Comparison of ENCODE assay signal across 8 cellular contexts in genomic region chr13:51814825-51815650, GRCh38. TPM values are rescaled to one million over a fixed set of nuclear protein-coding genes. Genes with fewer than 3 reads are reported as not detected.
DNase-seq lines count a peak whose midpoint lies in the region; ATAC-seq and TF ChIP-seq lines count a peak whose summit lies in the region.

No MANE protein-coding gene starts in this region.

- CTCF ChIA-PET in IMR-90 (lab: Yijun Ruan, JAX) (interaction anchor here (0.7 to 1.6 kb wide), 8 partner anchors 10 to 636 kb away, joined by 3 to 6 read pairs (median 3); no protein-coding TSS in a partner anchor), RWPE1 (lab: Yijun Ruan, JAX) (interaction anchor here (0.6 to 1.6 kb wide), 9 partner anchors 10 to 1830 kb away, joined by 3 to 8 read pairs (median 3); no protein-coding TSS in a partner anchor)

- BruUV-seq in IMR-90 (replicated peaks; lab: Mats Ljungman, UMichigan) = no TSS peak

- H3K9me3 ChIP-seq in IMR-90 (ENCODE audit: control insufficient read depth, insufficient read depth, low read length) (no peaks in the 10 kb centered on the region), prostate gland (no peaks in the 10 kb centered on the region)

- no peaks in the 10 kb centered on the region for H4K20me1 ChIP-seq in IMR-90 (ENCODE audit: insufficient read depth, low read length)

- no peak overlapping the region for H3K23ac ChIP-seq in IMR-90 (ENCODE audit: low read depth, low read length)

- H4K91ac ChIP-seq in IMR-90 (ENCODE audit: insufficient read depth, low read depth, low read length) = no peak overlapping the region

- no peak overlapping the region for H3K18ac ChIP-seq in IMR-90 (ENCODE audit: low read depth, low read length)

- peaks cover 4% of the 10 kb centered on the region; the same call in 1 of the 2 replicates for H3K9me1 ChIP-seq in IMR-90 (ENCODE audit: insufficient read depth, low read length)

- TF ChIP-seq CTCF in GM06990 (IDR thresholded peaks at IDR 0.05; ENCODE audit: insufficient read depth, low read length, poor library complexity, severe bottlenecking) = peak; percentile 86
- TF ChIP-seq CTCF in IMR-90 (conservative IDR thresholded peaks at IDR 0.05; ENCODE audit: low read depth, low read length) = peak; percentile 79
- TF ChIP-seq CTCF in RWPE1 (conservative IDR thresholded peaks at IDR 0.05; ENCODE audit: low read depth) = peak; percentile 82
- TF ChIP-seq CTCF in prostate gland (IDR thresholded peaks at IDR 0.05) = peak; percentile 44 to 82 (median 75)

- dilution Hi-C loops in IMR-90 (cut with HindIII; ENCODE audit: low sequenced_read_pairs, unreplicated experiment) = no loop called here

- H3K27ac ChIP-seq in IMR-90 (ENCODE audit: insufficient read depth, low read length) (no peak overlapping the region), RWPE1 (no peak overlapping the region), prostate gland (no peak overlapping the region)

- no peaks in the 10 kb centered on the region for H3K36me3 ChIP-seq in GM06990 (ENCODE audit: control insufficient read depth, insufficient read depth, low read length)
- H3K36me3 ChIP-seq in IMR-90 (ENCODE audit: control insufficient read depth, insufficient read depth, low read length) = no peaks in the 10 kb centered on the region
- no peaks in the 10 kb centered on the region for H3K36me3 ChIP-seq in prostate gland

- peak; percentile 58 for DNase-seq in GM06990 (ENCODE audit: extremely low read depth, insufficient read length)
- DNase-seq in IMR-90 = peak; percentile 50
- peak; percentile 73 for DNase-seq in RWPE1 (ENCODE audit: low spot score)
- peak; percentile 77 for DNase-seq in activated naive CD4-positive, alpha-beta T cell treated with Interleukin-2 at 50 U/mL for 16 hours
- peak in 36 of 42 donors; percentile 9 to 86 (median 62) for DNase-seq in head of caudate nucleus
- peak; percentile 55 for DNase-seq in prostate gland (ENCODE audit: low spot score)
- no peak for DNase-seq in T1000 (lab: John Stamatoyannopoulos, UW)

- H3K4me3 ChIP-seq in GM06990 (replicated peaks; ENCODE audit: low read depth, low read length) (no peak overlapping the region; the same call in 1 of the 2 replicates), IMR-90 (ENCODE audit: insufficient read depth, low read depth, low read length) (peak overlapping the region; percentile 30), prostate gland (no peak overlapping the region)

- POLR2A ChIA-PET in IMR-90 (lab: Charles Lee; ENCODE audit: unreplicated experiment) = no interaction called here
- POLR2A ChIA-PET in RWPE1 (lab: Yijun Ruan, JAX; ENCODE audit: low non-redundant PET) = no interaction called here

- H3K79me1 ChIP-seq in IMR-90 (ENCODE audit: low read depth in 1 of 2, low read length in 2 of 2) = no peaks in the 10 kb centered on the region

- H2AFZ ChIP-seq in IMR-90 (replicated peaks; ENCODE audit: low read length, poor library complexity) = peak overlapping the region; percentile 87

- TF ChIP-seq POLR2A in IMR-90 (IDR thresholded peaks at IDR 0.05; ENCODE audit: low read depth, low read length) = no peak
- no peak for TF ChIP-seq POLR2A in prostate gland (IDR thresholded peaks at IDR 0.05)

- 0 out of 2 replicates have a peak overlapping the region, but pooled peaks have one; percentile 34 for H3K14ac ChIP-seq in IMR-90 (replicated peaks; ENCODE audit: low read depth, low read length)

- no peak overlapping the region for H2BK120ac ChIP-seq in IMR-90 (ENCODE audit: low read depth, low read length)

- H3K4me1 ChIP-seq in IMR-90 (ENCODE audit: control insufficient read depth, insufficient read depth, low read length) = no peaks in the 10 kb centered on the region
- no peaks in the 10 kb centered on the region for H3K4me1 ChIP-seq in prostate gland (replicated peaks)

- ATAC-seq in GM21717 (IDR thresholded peaks at IDR 0.05; ENCODE audit: unreplicated experiment) (peak; percentile 71), IMR-90 (ENCODE audit: low read depth) (peak; percentile 86)

- peak overlapping the region; percentile 58; the same call in 1 of the 2 replicates for H3K9ac ChIP-seq in IMR-90 (ENCODE audit: low read depth, low read length)

- 0% methylated on average over 1 of the region's 13 CpGs; no CpG with 5 or more reads in 1 of the 2 experiments for WGBS in IMR-90 (ENCODE audit: extremely low coverage in 2 of 2, insufficient read length in 1 of 2), 2 experiments
- 22% methylated on average over 13 of the region's 13 CpGs for WGBS in prostate gland

- no peak overlapping the region for H2BK20ac ChIP-seq in IMR-90 (ENCODE audit: low read depth, low read length)

- no peak overlapping the region for H2BK15ac ChIP-seq in IMR-90 (ENCODE audit: low read depth, low read length)

- intact Hi-C loops in IMR-90 (cut with micrococcal nuclease) (loop anchor here (1.0 to 10.0 kb wide), 3 partner anchors 200 to 386 kb away; partner anchors contain the start of genes ALG11 and ATP7B), head of caudate nucleus (cut with DNase I) (loop anchor here (10.0 kb wide), 1 partner anchor 320 kb away; no protein-coding TSS in a partner anchor), prostate gland (cut with DNase I) (loop anchor here (10.0 kb wide), 2 partner anchors 200 to 310 kb away; partner anchors contain the start of genes ALG11, ATP7B and NEK5)

- no peak overlapping the region for H2AK5ac ChIP-seq in IMR-90 (ENCODE audit: low read depth, low read length)

- H2BK5ac ChIP-seq in IMR-90 (ENCODE audit: low read depth, low read length, poor library complexity, severe bottlenecking) = no peak overlapping the region

- no peak overlapping the region for H4K5ac ChIP-seq in IMR-90 (ENCODE audit: low read depth, low read length)

- H3K4me2 ChIP-seq in IMR-90 (ENCODE audit: low read depth, low read length) = peak overlapping the region; percentile 65

- H3K56ac ChIP-seq in IMR-90 (ENCODE audit: extremely low read depth, insufficient read depth, low read length) = no peak overlapping the region

- no peaks in the 10 kb centered on the region for H3K27me3 ChIP-seq in GM06990 (replicated peaks; ENCODE audit: control insufficient read depth, insufficient read depth, low read length)
- H3K27me3 ChIP-seq in IMR-90 (ENCODE audit: control insufficient read depth, insufficient read depth, low read length) = peaks cover 40% of the 10 kb centered on the region
- H3K27me3 ChIP-seq in prostate gland (replicated peaks; ENCODE audit: insufficient read depth) = no peaks in the 10 kb centered on the region

- H3K4ac ChIP-seq in IMR-90 (ENCODE audit: low read depth, low read length) = 0 out of 2 replicates have a peak overlapping the region, but pooled peaks have one; percentile 3

- peak overlapping the region; percentile 11 for H2AK9ac ChIP-seq in IMR-90 (replicated peaks; ENCODE audit: low read depth, low read length, poor library complexity)

- H4K8ac ChIP-seq in IMR-90 (ENCODE audit: low read depth in 2 of 2, low read length in 2 of 2) = 0 out of 4 replicates have a peak overlapping the region, but pooled peaks of 1 of the 2 experiments have one; percentile 64

- in situ Hi-C loops in IMR-90 (cut with MboI; ENCODE audit: low sequenced_read_pairs) = loop anchor here (10.0 kb wide), 1 partner anchor 310 kb away; the partner anchor contains the start of gene NEK5

- TF ChIP-seq RAD21 in IMR-90 (IDR thresholded peaks at IDR 0.05; ENCODE audit: low read length) = peak; percentile 64

TF ChIP-seq in IMR-90, 13 proteins besides CTCF, POLR2A, EP300 and RAD21:
- TF ChIP-seq SMC3 (IDR thresholded peaks at IDR 0.05; ENCODE audit: low read depth, low read length) (peak; percentile 71), ELK1 (IDR thresholded peaks at IDR 0.05; ENCODE audit: borderline replicate concordance, low read depth, low read length) (no peak)

RNA-seq across cellular contexts. Expression of gene DHRS12, which starts 11.1 kb away (rescaled TPM):
- 1.3 and 1.9 TPM in 2 replicates for total RNA-seq in IMR-90 (2012; rRNA removed)
- 1.5 and 1.6 TPM in 2 replicates for polyA plus RNA-seq in IMR-90 (2012; rRNA removed)
- 1.2 and 1.5 TPM in 2 replicates for polyA plus RNA-seq in IMR-90 (2012; cell fraction: cytosol; rRNA removed)
- 3.7 TPM in 2 replicates for polyA plus RNA-seq in IMR-90 (2012; cell fraction: nucleus; rRNA removed; ENCODE audit: low replicate concordance)
- 10 to 100 TPM; 18.7 to 19.8 TPM for total RNA-seq in prostate gland

RNA-seq across cellular contexts. Expression of gene TMEM272, which starts 29.9 kb away (rescaled TPM):
- not detected in 2 replicates for total RNA-seq in IMR-90 (2012; rRNA removed)
- polyA plus RNA-seq in IMR-90 (2012; rRNA removed) = not detected in 2 replicates
- polyA plus RNA-seq in IMR-90 (2012; cell fraction: cytosol; rRNA removed) = not detected in 2 replicates
- polyA plus RNA-seq in IMR-90 (2012; cell fraction: nucleus; rRNA removed; ENCODE audit: low replicate concordance) = not detected in 2 replicates
- under 1 TPM in 1 of 2 donors, not detected in 1; 0.28 TPM for total RNA-seq in prostate gland

RNA-seq across cellular contexts. Expression of gene CCDC70, which starts 46.7 kb away (rescaled TPM):
- total RNA-seq in IMR-90 (2012; rRNA removed) (not detected in 2 replicates), prostate gland (10 to 100 TPM in 1 of 2 donors, not detected in 1; 11.5 TPM)
- not detected in 2 replicates for polyA plus RNA-seq in IMR-90 (2012; rRNA removed)
- polyA plus RNA-seq in IMR-90 (2012; cell fraction: cytosol; rRNA removed) = not detected in 2 replicates
- not detected in 2 replicates for polyA plus RNA-seq in IMR-90 (2012; cell fraction: nucleus; rRNA removed; ENCODE audit: low replicate concordance)
